10 cellular contexts compared by ENCODE assay signal in the genomic region with DNA sequence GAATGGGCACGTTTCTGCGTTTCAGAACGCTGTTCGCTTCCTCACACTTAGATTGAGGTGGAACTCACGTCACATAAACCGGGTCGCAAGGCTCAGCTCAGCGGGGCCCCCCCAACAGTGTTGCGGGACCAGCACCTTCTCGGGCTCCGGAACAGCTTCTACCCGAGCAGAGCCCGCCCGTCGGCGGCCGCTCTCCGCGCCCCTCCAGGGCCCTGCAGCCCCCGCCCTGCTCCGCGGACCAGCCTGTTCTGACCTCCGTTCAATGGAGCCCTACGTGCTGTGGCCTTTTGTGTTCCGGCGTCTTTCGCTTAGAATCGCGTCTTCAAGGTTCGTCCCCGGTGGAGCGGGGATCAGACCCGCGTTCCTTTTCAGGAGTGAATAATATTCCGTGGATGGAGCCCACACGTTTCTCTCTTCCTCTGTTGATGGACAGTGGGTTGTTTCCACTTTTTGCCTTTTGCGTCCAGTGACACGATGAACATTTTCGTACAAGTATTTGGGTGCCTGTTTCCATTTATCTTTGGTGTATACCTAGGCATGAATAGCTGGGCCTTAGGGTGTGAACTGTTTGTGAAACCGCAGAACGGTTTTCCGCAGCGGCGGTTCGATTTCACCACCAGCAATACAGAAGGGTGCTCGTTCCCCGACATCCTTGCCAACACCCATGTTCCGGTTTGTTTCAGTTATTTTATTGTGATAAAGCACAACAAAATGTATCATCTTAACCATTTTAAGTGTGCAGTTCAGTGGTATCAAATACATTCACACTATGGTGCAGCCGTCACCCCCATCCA. TPM values are rescaled to one million over a fixed set of nuclear protein-coding genes. Genes with fewer than 3 reads are reported as not detected.
DNase-seq lines count a peak whose midpoint lies in the region; ATAC-seq, FAIRE-seq and TF ChIP-seq lines count a peak whose summit lies in the region.
"Had no signal": no experiment of that assay in that cellular context is flagged by ENCODE, and none has a peak within 500 bp of the region (broad histone marks: within the 10 kb centered on the region; RNA-seq: fewer than 3 reads in every experiment).

No MANE protein-coding gene starts in this region.

- no peaks in the 10 kb centered on the region for H3K9me3 Mint-ChIP-seq in CD8-positive, alpha-beta T cell
- peaks cover 8% of the 10 kb centered on the region for H3K9me3 Mint-ChIP-seq in endodermal cell

- ATAC-seq in CD8-positive, alpha-beta T cell, result no peak

- H3K4me1 Mint-ChIP-seq in CD8-positive, alpha-beta T cell (ENCODE audit: low read depth), result peaks cover 14% of the 10 kb centered on the region
- peaks cover 2% of the 10 kb centered on the region for H3K4me1 Mint-ChIP-seq in endodermal cell

- peak; percentile 60 for FAIRE-seq in HTR-8/SVneo (lab: Jason Lieb, UNC)
- FAIRE-seq: endometrium, islet of Langerhans had no signal

- H3K36me3 Mint-ChIP-seq in CD8-positive, alpha-beta T cell, result no peaks in the 10 kb centered on the region
- H3K36me3 Mint-ChIP-seq in endodermal cell (ENCODE audit: low read depth), result no peaks in the 10 kb centered on the region

- peaks cover 7% of the 10 kb centered on the region for H3K4me1 ChIP-seq in CD8-positive, alpha-beta T cell (ENCODE audit: insufficient read depth, low read length)
- H3K4me1 ChIP-seq in endodermal cell (ENCODE audit: control insufficient read depth, insufficient read depth, low read length) (no peaks in the 10 kb centered on the region), osteoblast (ENCODE audit: insufficient read depth, low read length) (no peaks in the 10 kb centered on the region)

- WGBS in endodermal cell (ENCODE audit: insufficient coverage in 1 of 2, insufficient read length in 1 of 2), 2 experiments, result 53 to 56% methylated on average over 43 to 49 of the region's 49 CpGs

- CTCF ChIA-PET in CD8-positive, alpha-beta T cell (lab: Charles Lee), result no interaction called here

- H3K4me3 Mint-ChIP-seq in CD8-positive, alpha-beta T cell, result peak overlapping the region; percentile 57
- peak overlapping the region; percentile 50 for H3K4me3 Mint-ChIP-seq in endodermal cell

- H3K27me3 ChIP-seq in CD8-positive, alpha-beta T cell (ENCODE audit: insufficient read depth, low read length), result peaks cover 11% of the 10 kb centered on the region
- peaks cover 52% of the 10 kb centered on the region for H3K27me3 ChIP-seq in endodermal cell (ENCODE audit: control insufficient read depth, insufficient read depth, low read length, poor library complexity, severe bottlenecking)
- peaks cover 41% of the 10 kb centered on the region for H3K27me3 ChIP-seq in osteoblast (ENCODE audit: insufficient read depth, low read length)

- peaks cover 53% of the 10 kb centered on the region for H3K27me3 Mint-ChIP-seq in CD8-positive, alpha-beta T cell (ENCODE audit: low read depth)
- H3K27me3 Mint-ChIP-seq in endodermal cell (ENCODE audit: insufficient read depth), result peaks cover 53% of the 10 kb centered on the region

- H4K20me1 ChIP-seq in osteoblast (ENCODE audit: insufficient read depth, low read length), result no peaks in the 10 kb centered on the region

- H3K9ac ChIP-seq in endodermal cell (ENCODE audit: extremely low read depth, low read length, poor library complexity, severe bottlenecking), result no peak overlapping the region

- TF ChIP-seq CTCF in CD8-positive, alpha-beta T cell (IDR thresholded peaks at IDR 0.05), result no peak
- TF ChIP-seq CTCF in endodermal cell (conservative IDR thresholded peaks at IDR 0.05) (no peak), osteoblast (IDR thresholded peaks at IDR 0.05; ENCODE audit: extremely low read depth, low read depth, low read length) (no peak)

- intact Hi-C loops in CD8-positive, alpha-beta T cell (cut with DNase I, micrococcal nuclease), result no loop called here

- no peak overlapping the region for H2AFZ ChIP-seq in osteoblast (ENCODE audit: low read length)

- no peak overlapping the region for H3K27ac ChIP-seq in CD8-positive, alpha-beta T cell (ENCODE audit: low read depth, low read length)
- H3K27ac ChIP-seq in endodermal cell (ENCODE audit: low read depth, low read length) (no peak overlapping the region), osteoblast (ENCODE audit: low read depth, low read length) (no peak overlapping the region)

- no peaks in the 10 kb centered on the region for H3K36me3 ChIP-seq in CD8-positive, alpha-beta T cell (ENCODE audit: insufficient read depth, low read length)
- H3K36me3 ChIP-seq in endodermal cell (ENCODE audit: control insufficient read depth, insufficient read depth, low read length), result no peaks in the 10 kb centered on the region
- H3K36me3 ChIP-seq in osteoblast (ENCODE audit: insufficient read depth, low read length), result no peaks in the 10 kb centered on the region

- POLR2A ChIA-PET in CD8-positive, alpha-beta T cell (lab: Charles Lee), result no interaction called here

- H3K4me3 ChIP-seq in CD8-positive, alpha-beta T cell (ENCODE audit: low read depth, low read length), result no peak overlapping the region
- H3K4me3 ChIP-seq in endodermal cell (ENCODE audit: low read length), result no peak overlapping the region
- no peak overlapping the region for H3K4me3 ChIP-seq in osteoblast (ENCODE audit: insufficient read depth, low read length)

- H3K9me3 ChIP-seq in CD8-positive, alpha-beta T cell (ENCODE audit: low read length), result no peaks in the 10 kb centered on the region
- H3K9me3 ChIP-seq in endodermal cell (ENCODE audit: control insufficient read depth, low read length), result peaks cover 6% of the 10 kb centered on the region
- no peaks in the 10 kb centered on the region for H3K9me3 ChIP-seq in osteoblast (ENCODE audit: low read depth, low read length)

- no peaks in the 10 kb centered on the region for H3K79me2 ChIP-seq in osteoblast (ENCODE audit: insufficient read depth, low read length)

- H3K27ac Mint-ChIP-seq in CD8-positive, alpha-beta T cell, result no peak overlapping the region
- no peak overlapping the region for H3K27ac Mint-ChIP-seq in endodermal cell

- DNase-seq in CD8-positive, alpha-beta T cell, result no peak
- no peak for DNase-seq in HTR-8/SVneo (ENCODE audit: insufficient read length, low spot score)
- peak; percentile 52 for DNase-seq in endodermal cell
- peak; percentile 66 for DNase-seq in osteoblast (ENCODE audit: insufficient read length, low spot score, missing footprints)
- DNase-seq in NCI-H2227 (lab: John Stamatoyannopoulos, UW; ENCODE audit: unreplicated experiment), result no peak
- no peak for DNase-seq in UCSD-AML1 (lab: John Stamatoyannopoulos, UW; ENCODE audit: unreplicated experiment)
- no peak for DNase-seq in globus pallidus (ENCODE audit: low spot score)
- no peak for DNase-seq in NCI-H1092 treated with DMSO at 0.1 percent for 48 hours (lab: John Stamatoyannopoulos, UW)

- H3K4me2 ChIP-seq in osteoblast (ENCODE audit: insufficient read depth, low read length), result no peak overlapping the region

RNA-seq across cellular contexts. Expression of gene SLC22A31, which starts 2.3 kb away (rescaled TPM):
- total RNA-seq in CD8-positive, alpha-beta T cell, result under 1 TPM in 1 of 2 experiments, not detected in 1; 0.33 TPM
- total RNA-seq in endodermal cell (10 to 100 TPM in 1 of 2 donors, 1 to 10 TPM in 1; 9.7 to 33.9 TPM), osteoblast (not detected in 2 replicates)
- 1.7 TPM for polyA plus RNA-seq in endodermal cell (2013, experiment 1 of 2)
- 1.6 TPM for polyA plus RNA-seq in endodermal cell (2013, experiment 2 of 2)

RNA-seq across cellular contexts. Expression of gene ZNF778, which starts 14.9 kb away (rescaled TPM):
- total RNA-seq in CD8-positive, alpha-beta T cell, result 1 to 10 TPM; 8.4 to 8.9 TPM
- total RNA-seq in endodermal cell (10 to 100 TPM; 13.0 to 16.3 TPM), osteoblast (6.2 and 8.7 TPM in 2 replicates)
- polyA plus RNA-seq in endodermal cell (2013, experiment 1 of 2), result 12.3 TPM
- 12.5 TPM for polyA plus RNA-seq in endodermal cell (2013, experiment 2 of 2)

RNA-seq across cellular contexts. Expression of gene CDH15, which starts 31.1 kb away (rescaled TPM):
- under 1 TPM in 1 of 2 experiments, not detected in 1; 0.24 TPM for total RNA-seq in CD8-positive, alpha-beta T cell
- total RNA-seq in endodermal cell (under 1 TPM; 0.11 to 0.15 TPM), osteoblast (1.5 and 2.2 TPM in 2 replicates)
- polyA plus RNA-seq in endodermal cell (2013, experiment 1 of 2), result 0.89 TPM
- 0.70 TPM for polyA plus RNA-seq in endodermal cell (2013, experiment 2 of 2)

Comparison
In these comparisons a context has a peak if more than half of its experiments do, and no peak if none do; other contexts are left out.
1. DNase-seq: peak in endodermal cell (single experiment) and osteoblast (single experiment); none in CD8-positive, alpha-beta T cell (0 of 7), HTR-8/SVneo (single experiment), NCI-H2227 (single experiment), UCSD-AML1 (single experiment), globus pallidus (single experiment) and NCI-H1092 treated with DMSO at 0.1 percent for 48 hours (single experiment).
2. RNA of gene SLC22A31, which starts 2.3 kb away (total RNA-seq): 9.7 to 33.9 TPM in endodermal cell; 0.33 TPM in CD8-positive, alpha-beta T cell and not detected in osteoblast; every median in the first group is over 4 times any median in the second.